1 cellular context compared by ENCODE assay signal in the genomic region with DNA sequence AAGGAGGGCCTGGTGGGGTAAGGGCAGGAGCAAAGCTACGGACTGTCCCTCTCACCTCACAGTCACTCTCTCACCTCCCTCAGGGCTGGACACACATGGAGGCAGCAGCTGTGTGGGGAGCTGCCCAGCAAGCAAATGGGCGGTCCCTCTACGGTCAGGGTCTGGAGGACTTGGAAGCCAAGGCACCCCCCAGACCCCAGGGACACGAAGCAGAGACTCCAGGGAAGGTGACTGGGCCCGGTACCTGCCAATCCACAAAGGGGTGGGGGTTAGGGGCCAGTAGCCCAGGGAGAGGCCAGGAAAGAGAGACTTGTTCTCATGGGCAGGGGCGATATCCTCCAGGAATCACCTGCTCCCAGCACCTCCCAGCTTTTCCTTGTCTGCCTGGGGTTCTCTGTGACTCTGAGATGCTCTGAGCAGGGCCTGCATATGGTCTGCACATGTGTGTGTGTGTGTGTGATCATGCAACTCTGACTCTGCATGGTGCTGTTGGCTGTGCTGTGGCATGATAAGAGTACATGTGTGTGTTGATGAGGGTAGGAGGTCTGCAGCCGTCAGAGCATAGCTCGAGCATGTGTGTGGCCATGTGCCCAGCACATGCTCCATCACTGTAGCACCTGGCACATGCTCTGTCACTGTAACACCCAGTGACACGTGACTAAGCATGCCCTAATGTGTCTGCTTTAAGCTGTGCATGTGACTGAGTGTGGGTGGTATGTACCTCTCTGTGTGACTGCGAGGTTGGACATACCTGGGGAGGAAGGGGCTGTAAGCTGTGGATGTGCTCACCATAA.
TF ChIP-seq lines count a peak whose summit lies in the region.

No MANE protein-coding gene starts in this region.

TF ChIP-seq in GM12878, 131 proteins besides CTCF, POLR2A, EP300 and RAD21:
- TF ChIP-seq, protein P1, sequence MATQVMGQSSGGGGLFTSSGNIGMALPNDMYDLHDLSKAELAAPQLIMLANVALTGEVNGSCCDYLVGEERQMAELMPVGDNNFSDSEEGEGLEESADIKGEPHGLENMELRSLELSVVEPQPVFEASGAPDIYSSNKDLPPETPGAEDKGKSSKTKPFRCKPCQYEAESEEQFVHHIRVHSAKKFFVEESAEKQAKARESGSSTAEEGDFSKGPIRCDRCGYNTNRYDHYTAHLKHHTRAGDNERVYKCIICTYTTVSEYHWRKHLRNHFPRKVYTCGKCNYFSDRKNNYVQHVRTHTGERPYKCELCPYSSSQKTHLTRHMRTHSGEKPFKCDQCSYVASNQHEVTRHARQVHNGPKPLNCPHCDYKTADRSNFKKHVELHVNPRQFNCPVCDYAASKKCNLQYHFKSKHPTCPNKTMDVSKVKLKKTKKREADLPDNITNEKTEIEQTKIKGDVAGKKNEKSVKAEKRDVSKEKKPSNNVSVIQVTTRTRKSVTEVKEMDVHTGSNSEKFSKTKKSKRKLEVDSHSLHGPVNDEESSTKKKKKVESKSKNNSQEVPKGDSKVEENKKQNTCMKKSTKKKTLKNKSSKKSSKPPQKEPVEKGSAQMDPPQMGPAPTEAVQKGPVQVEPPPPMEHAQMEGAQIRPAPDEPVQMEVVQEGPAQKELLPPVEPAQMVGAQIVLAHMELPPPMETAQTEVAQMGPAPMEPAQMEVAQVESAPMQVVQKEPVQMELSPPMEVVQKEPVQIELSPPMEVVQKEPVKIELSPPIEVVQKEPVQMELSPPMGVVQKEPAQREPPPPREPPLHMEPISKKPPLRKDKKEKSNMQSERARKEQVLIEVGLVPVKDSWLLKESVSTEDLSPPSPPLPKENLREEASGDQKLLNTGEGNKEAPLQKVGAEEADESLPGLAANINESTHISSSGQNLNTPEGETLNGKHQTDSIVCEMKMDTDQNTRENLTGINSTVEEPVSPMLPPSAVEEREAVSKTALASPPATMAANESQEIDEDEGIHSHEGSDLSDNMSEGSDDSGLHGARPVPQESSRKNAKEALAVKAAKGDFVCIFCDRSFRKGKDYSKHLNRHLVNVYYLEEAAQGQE (IDR thresholded peaks at IDR 0.05; ENCODE audit: low read depth, low read length), result no peak
- TF ChIP-seq HCFC1 (IDR thresholded peaks at IDR 0.05; ENCODE audit: low read length) (no peak), NFIC (IDR thresholded peaks at IDR 0.05; ENCODE audit: low read depth, low read length) (no peak), SIN3A (IDR thresholded peaks at IDR 0.05; ENCODE audit: low read depth, low read length) (no peak), GATAD2B (conservative IDR thresholded peaks at IDR 0.05; ENCODE audit: low read depth) (no peak), YY1 (IDR thresholded peaks at IDR 0.05; ENCODE audit: low read depth, low read length) (no peak), STAT3 (IDR thresholded peaks at IDR 0.05; ENCODE audit: low read depth, low read length) (no peak), NRF1 (conservative IDR thresholded peaks at IDR 0.05; ENCODE audit: low read depth, low read length) (no peak), RAD51 (IDR thresholded peaks at IDR 0.05) (peak; percentile 53), HDAC2 (IDR thresholded peaks at IDR 0.05) (no peak), NR2C2 (IDR thresholded peaks at IDR 0.05; ENCODE audit: borderline replicate concordance, control insufficient read depth, insufficient read length, low read depth) (no peak), CHD4 (IDR thresholded peaks at IDR 0.05) (no peak), IKZF1 (conservative IDR thresholded peaks at IDR 0.05) (no peak), ZNF207 (IDR thresholded peaks at IDR 0.05; ENCODE audit: borderline replicate concordance) (no peak), BHLHE40 (IDR thresholded peaks at IDR 0.05; ENCODE audit: borderline replicate concordance in 1 of 2, low read depth in 2 of 2, low read length in 1 of 2) (peak in 1 of 2 experiments; percentile 74; a peak in 2 of 4 replicates), NR2F1 (conservative IDR thresholded peaks at IDR 0.05) (no peak), EZH2 (IDR thresholded peaks at IDR 0.05; ENCODE audit: borderline replicate concordance, control insufficient read depth, low read depth, low read length) (no peak), MTA3 (IDR thresholded peaks at IDR 0.05; ENCODE audit: borderline replicate concordance, low read length) (no peak)
- TF ChIP-seq, protein P2, sequence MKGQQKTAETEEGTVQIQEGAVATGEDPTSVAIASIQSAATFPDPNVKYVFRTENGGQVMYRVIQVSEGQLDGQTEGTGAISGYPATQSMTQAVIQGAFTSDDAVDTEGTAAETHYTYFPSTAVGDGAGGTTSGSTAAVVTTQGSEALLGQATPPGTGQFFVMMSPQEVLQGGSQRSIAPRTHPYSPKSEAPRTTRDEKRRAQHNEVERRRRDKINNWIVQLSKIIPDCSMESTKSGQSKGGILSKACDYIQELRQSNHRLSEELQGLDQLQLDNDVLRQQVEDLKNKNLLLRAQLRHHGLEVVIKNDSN (IDR thresholded peaks at IDR 0.05; ENCODE audit: borderline replicate concordance, extremely low read length, insufficient read depth, low read depth, low read length), result peak; percentile 4
- TF ChIP-seq, protein P3, sequence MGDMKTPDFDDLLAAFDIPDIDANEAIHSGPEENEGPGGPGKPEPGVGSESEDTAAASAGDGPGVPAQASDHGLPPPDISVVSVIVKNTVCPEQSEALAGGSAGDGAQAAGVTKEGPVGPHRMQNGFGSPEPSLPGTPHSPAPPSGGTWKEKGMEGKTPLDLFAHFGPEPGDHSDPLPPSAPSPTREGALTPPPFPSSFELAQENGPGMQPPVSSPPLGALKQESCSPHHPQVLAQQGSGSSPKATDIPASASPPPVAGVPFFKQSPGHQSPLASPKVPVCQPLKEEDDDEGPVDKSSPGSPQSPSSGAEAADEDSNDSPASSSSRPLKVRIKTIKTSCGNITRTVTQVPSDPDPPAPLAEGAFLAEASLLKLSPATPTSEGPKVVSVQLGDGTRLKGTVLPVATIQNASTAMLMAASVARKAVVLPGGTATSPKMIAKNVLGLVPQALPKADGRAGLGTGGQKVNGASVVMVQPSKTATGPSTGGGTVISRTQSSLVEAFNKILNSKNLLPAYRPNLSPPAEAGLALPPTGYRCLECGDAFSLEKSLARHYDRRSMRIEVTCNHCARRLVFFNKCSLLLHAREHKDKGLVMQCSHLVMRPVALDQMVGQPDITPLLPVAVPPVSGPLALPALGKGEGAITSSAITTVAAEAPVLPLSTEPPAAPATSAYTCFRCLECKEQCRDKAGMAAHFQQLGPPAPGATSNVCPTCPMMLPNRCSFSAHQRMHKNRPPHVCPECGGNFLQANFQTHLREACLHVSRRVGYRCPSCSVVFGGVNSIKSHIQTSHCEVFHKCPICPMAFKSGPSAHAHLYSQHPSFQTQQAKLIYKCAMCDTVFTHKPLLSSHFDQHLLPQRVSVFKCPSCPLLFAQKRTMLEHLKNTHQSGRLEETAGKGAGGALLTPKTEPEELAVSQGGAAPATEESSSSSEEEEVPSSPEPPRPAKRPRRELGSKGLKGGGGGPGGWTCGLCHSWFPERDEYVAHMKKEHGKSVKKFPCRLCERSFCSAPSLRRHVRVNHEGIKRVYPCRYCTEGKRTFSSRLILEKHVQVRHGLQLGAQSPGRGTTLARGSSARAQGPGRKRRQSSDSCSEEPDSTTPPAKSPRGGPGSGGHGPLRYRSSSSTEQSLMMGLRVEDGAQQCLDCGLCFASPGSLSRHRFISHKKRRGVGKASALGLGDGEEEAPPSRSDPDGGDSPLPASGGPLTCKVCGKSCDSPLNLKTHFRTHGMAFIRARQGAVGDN (IDR thresholded peaks at IDR 0.05), result peak; percentile 65; the same call in 1 of the 2 replicates
